In the genomic region with DNA sequence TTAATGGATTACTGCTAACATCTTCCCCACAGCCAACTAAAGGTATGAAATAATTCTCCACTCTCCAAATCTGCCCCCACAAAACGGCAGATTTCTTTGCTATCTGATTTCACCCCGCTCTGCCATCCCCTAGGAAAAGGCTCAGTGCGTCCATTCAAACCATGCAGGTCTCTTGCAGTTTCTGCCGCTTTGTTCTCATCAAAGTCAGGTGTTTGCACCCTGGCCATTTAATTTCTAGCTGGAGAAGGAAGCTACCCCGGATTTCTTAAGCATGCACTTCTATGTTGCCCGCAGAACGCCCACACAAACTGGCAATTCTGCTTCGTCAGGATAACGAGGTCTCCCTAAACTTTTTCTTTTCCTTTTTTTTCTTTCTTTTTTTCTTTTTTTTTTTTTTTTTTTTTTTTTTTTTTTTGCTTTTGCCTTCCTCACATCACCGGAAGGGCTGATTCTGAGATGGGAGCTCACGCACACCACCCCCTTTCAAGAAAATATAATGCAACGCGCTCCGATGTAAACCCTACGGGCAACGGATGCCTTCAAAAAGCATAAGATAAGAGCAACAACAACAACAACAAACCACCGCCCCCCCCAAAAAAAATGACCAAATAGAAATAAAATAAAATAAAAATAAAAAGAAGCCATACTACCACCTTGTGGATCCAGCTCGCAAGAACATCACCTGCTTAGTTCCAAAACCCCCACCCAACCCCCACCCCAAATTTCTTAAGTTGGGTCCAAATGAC, we compare ENCODE assay signal across 10 cellular contexts. TPM values are rescaled to one million over a fixed set of nuclear protein-coding genes. Genes with fewer than 3 reads are reported as not detected.
A peak's percentile ranks its signal among the peaks of the same experiment; 100 is the strongest.
DNase-seq lines count a peak whose midpoint lies in the region; ATAC-seq and TF ChIP-seq lines count a peak whose summit lies in the region.
"Had no signal": no experiment of that assay in that cellular context is flagged by ENCODE, and none has a peak within 500 bp of the region (broad histone marks: within the 10 kb centered on the region; RNA-seq: fewer than 3 reads in every experiment).

No MANE protein-coding gene starts in this region.

- no peak for TF ChIP-seq POLR2A in spleen (IDR thresholded peaks at IDR 0.05)

- H3K9me3 ChIP-seq in SK-N-MC (ENCODE audit: low read depth, low read length) = no peaks in the 10 kb centered on the region
- H3K9me3 ChIP-seq in iPS-18c (ENCODE audit: control insufficient read depth, insufficient read depth, low read length) = peaks cover 12% of the 10 kb centered on the region
- no peaks in the 10 kb centered on the region for H3K9me3 ChIP-seq in spleen
- no peaks in the 10 kb centered on the region for H3K9me3 ChIP-seq in mucosa of descending colon
- H3K9me3 ChIP-seq: thyroid gland had no signal

- WGBS in spleen, 5 donors = 5 to 10% (median 7%) methylated on average over 17 to 18 of the region's 18 CpGs

- no peak for ATAC-seq in GM18861 (IDR thresholded peaks at IDR 0.05; ENCODE audit: unreplicated experiment)
- no peak for ATAC-seq in mucosa of descending colon

- H3K27ac ChIP-seq in SK-N-MC = peak overlapping the region; percentile 75
- peak overlapping the region in 3 of 8 donors; percentile 25 to 70 (median 51) for H3K27ac ChIP-seq in spleen
- H3K27ac ChIP-seq: thyroid gland had no signal

- H3K4me3 ChIP-seq in SK-N-MC = peak overlapping the region; percentile 85
- peak overlapping the region; percentile 61 for H3K4me3 ChIP-seq in iPS-18c (ENCODE audit: insufficient read depth, low read depth, low read length)
- H3K4me3 ChIP-seq in spleen = peak overlapping the region in 7 of 8 donors; percentile 36 to 68 (median 51)
- no peak overlapping the region for H3K4me3 ChIP-seq in mucosa of descending colon
- H3K4me3 ChIP-seq: thyroid gland had no signal

- DNase-seq in NCI-H2171 treated with DMSO at 0.1 percent for 48 hours (lab: John Stamatoyannopoulos, UW) (peak; percentile 15), NCI-H2171 (lab: John Stamatoyannopoulos, UW) (no peak), SK-N-MC (ENCODE audit: low read depth, low spot score) (no peak), spleen (no peak), mucosa of descending colon (no peak)
- no peak for DNase-seq in stimulated activated naive CD4-positive, alpha-beta T cell treated with Interleukin-2 at 50 U/mL for 16 hours (lab: John Stamatoyannopoulos, UW)
- DNase-seq: thyroid gland had no signal

- intact Hi-C loops in spleen (cut with DNase I; ENCODE audit: low total_unique reads) = no loop called here
- intact Hi-C loops in mucosa of descending colon (cut with DNase I, micrococcal nuclease) = no loop called here

- H3K27me3 ChIP-seq in spleen (replicated peaks in 1 of 7) = peaks cover 0 to 47% (median 23%) of the 10 kb centered on the region in 7 donors
- H3K27me3 ChIP-seq: thyroid gland had no signal

- peaks cover 0 to 6% (median 2%) of the 10 kb centered on the region in 6 donors for H3K4me1 ChIP-seq in spleen
- no peaks in the 10 kb centered on the region for H3K4me1 ChIP-seq in mucosa of descending colon (ENCODE audit: low read depth)
- H3K4me1 ChIP-seq: thyroid gland had no signal

- peak in 1 of 11 experiments; percentile 11 for TF ChIP-seq CTCF in spleen (IDR thresholded peaks at IDR 0.05 in 8 of 11, conservative IDR thresholded peaks at IDR 0.05 in 3 of 11)
- no peak for TF ChIP-seq CTCF in mucosa of descending colon (IDR thresholded peaks at IDR 0.05)

- peaks cover 4% of the 10 kb centered on the region; the same call in 1 of the 2 replicates for H3K36me3 ChIP-seq in SK-N-MC (ENCODE audit: insufficient read depth, low read length)
- no peaks in the 10 kb centered on the region for H3K36me3 ChIP-seq in spleen
- no peaks in the 10 kb centered on the region for H3K36me3 ChIP-seq in mucosa of descending colon (ENCODE audit: low read depth)
- H3K36me3 ChIP-seq: thyroid gland had no signal

- peak overlapping the region; percentile 85 for H3K9ac ChIP-seq in SK-N-MC (ENCODE audit: insufficient read length)

RNA-seq across cellular contexts. Expression of a gene that starts 3.2 kb away (rescaled TPM):
- 10 to 100 TPM in 2 of 7 donors, 1 to 10 TPM in 5; 3.8 to 16.1 (median 8.8) TPM for total RNA-seq in spleen
- polyA plus RNA-seq in spleen = 1 to 10 TPM in 2 of 3 donors, under 1 TPM in 1; 0.68 to 2.6 (median 1.7) TPM
- 1 to 10 TPM in 2 of 3 donors, under 1 TPM in 1; 0.93 to 6.2 (median 1.1) TPM for total RNA-seq in mucosa of descending colon
- polyA plus RNA-seq: AG04450 had no signal
